16 cellular contexts compared by ENCODE assay signal in genomic region chr7:39688611-39689485, GRCh38.
DNase-seq lines count a peak whose midpoint lies in the region; ATAC-seq, FAIRE-seq and TF ChIP-seq lines count a peak whose summit lies in the region.
"Had no signal": no experiment of that assay in that cellular context is flagged by ENCODE, and none has a peak within 500 bp of the region (broad histone marks: within the 10 kb centered on the region; RNA-seq: fewer than 3 reads in every experiment).

No MANE protein-coding gene starts in this region.

- CTCF ChIA-PET in Calu3 (lab: Charles Lee): interaction anchor here (0.6 to 0.7 kb wide), 3 partner anchors 39 to 243 kb away, joined by 3 read pairs; partner anchors contain the start of gene RALA
- CTCF ChIA-PET in HEK293T (lab: Yijun Ruan, JAX): interaction anchor here (0.6 to 0.7 kb wide), 3 partner anchors 435 to 1580 kb away, joined by 5 to 6 read pairs (median 5); no protein-coding TSS in a partner anchor

- H3K4me1 Mint-ChIP-seq in Calu3 (ENCODE audit: low read depth, unreplicated experiment): peaks cover 9% of the 10 kb centered on the region
- H3K4me1 Mint-ChIP-seq in immature natural killer cell: peaks cover 3 to 11% of the 10 kb centered on the region in 2 donors

- no peak for TF ChIP-seq CTCF in Calu3 (IDR thresholded peaks at IDR 0.05; ENCODE audit: unreplicated experiment)
- TF ChIP-seq CTCF in bronchial epithelial cell (IDR thresholded peaks at IDR 0.05; ENCODE audit: insufficient read depth, low read length, severe bottlenecking): no peak
- no peak for TF ChIP-seq CTCF in keratinocyte (optimal IDR thresholded peaks at IDR 0.05 in 1 of 3, IDR thresholded peaks at IDR 0.05 in 1 of 3, conservative IDR thresholded peaks at IDR 0.05 in 1 of 3; ENCODE audit: extremely low read depth in 1 of 3, insufficient read depth in 2 of 3, low read length in 3 of 3)

- peak; percentile 16 for DNase-seq in Calu3
- no peak for DNase-seq in HEK293T (ENCODE audit: extremely low spot score)
- DNase-seq in bronchial epithelial cell (ENCODE audit: low read depth): peak; percentile 72
- peak; percentile 62 for DNase-seq in keratinocyte (ENCODE audit: low read depth, low spot score)
- DNase-seq in activated CD4-positive, CD25-positive, alpha-beta regulatory T cell (lab: John Stamatoyannopoulos, UW): no peak
- DNase-seq in immature natural killer cell: no peak
- no peak for DNase-seq in D341Med (ENCODE audit: low spot score)
- DNase-seq: adrenal gland, C1 segment of cervical spinal cord, cortex of kidney, GDM1, left cardiac atrium, NCI-H1436, NCI-H524 treated with DMSO at 0.1 percent for 48 hours, T-helper 9 cell had no signal

- peak overlapping the region; percentile 56 for H3K9ac ChIP-seq in keratinocyte (ENCODE audit: control insufficient read depth, extremely low read depth, insufficient read depth, low read length)

- H3K4me1 ChIP-seq in keratinocyte (ENCODE audit: control insufficient read depth, extremely low read depth, insufficient read depth, low read length): peaks cover 15% of the 10 kb centered on the region

- H3K27me3 Mint-ChIP-seq in Calu3 (ENCODE audit: unreplicated experiment): no peaks in the 10 kb centered on the region
- peaks cover 0 to 3% (median 0%) of the 10 kb centered on the region in 3 donors for H3K27me3 Mint-ChIP-seq in immature natural killer cell (ENCODE audit: low read depth in 3 of 3)

- H3K4me3 Mint-ChIP-seq in Calu3 (ENCODE audit: low read depth, unreplicated experiment): no peak overlapping the region
- H3K4me3 Mint-ChIP-seq in immature natural killer cell: no peak overlapping the region

- H4K20me1 ChIP-seq in keratinocyte (ENCODE audit: control insufficient read depth, extremely low read depth, insufficient read depth, low read length): no peaks in the 10 kb centered on the region

- intact Hi-C loops in Calu3 (cut with micrococcal nuclease; ENCODE audit: unreplicated experiment): no loop called here

- H3K79me2 ChIP-seq in keratinocyte (ENCODE audit: control insufficient read depth, insufficient read depth, low read length): peaks cover 28% of the 10 kb centered on the region

- no peak for ATAC-seq in GM21576 (IDR thresholded peaks at IDR 0.05; ENCODE audit: unreplicated experiment)

- no peak overlapping the region for H3K27ac Mint-ChIP-seq in Calu3 (ENCODE audit: unreplicated experiment)
- H3K27ac Mint-ChIP-seq in immature natural killer cell: no peak overlapping the region

- H3K36me3 ChIP-seq in bronchial epithelial cell (ENCODE audit: control insufficient read depth, insufficient read depth, low read length): peaks cover 2% of the 10 kb centered on the region
- H3K36me3 ChIP-seq in keratinocyte (ENCODE audit: control insufficient read depth in 2 of 2, extremely low read depth in 1 of 2, insufficient read depth in 2 of 2, low read length in 2 of 2): peaks cover 9 to 19% of the 10 kb centered on the region in 2 experiments

- H3K9me3 ChIP-seq in keratinocyte (ENCODE audit: control insufficient read depth, low read depth, low read length): no peaks in the 10 kb centered on the region
- H3K9me3 ChIP-seq: adrenal gland had no signal

- H3K4me3 ChIP-seq in bronchial epithelial cell (ENCODE audit: low read depth, low read length) (no peak overlapping the region), keratinocyte (ENCODE audit: control insufficient read depth in 2 of 3, extremely low read depth in 1 of 3, insufficient read depth in 2 of 3, low read depth in 1 of 3, low read length in 3 of 3) (no peak overlapping the region)
- H3K4me3 ChIP-seq: adrenal gland had no signal

- H3K9me3 Mint-ChIP-seq in Calu3 (ENCODE audit: low read depth, unreplicated experiment) (no peaks in the 10 kb centered on the region), immature natural killer cell (no peaks in the 10 kb centered on the region)

- POLR2A ChIA-PET in HEK293T (lab: Yijun Ruan, JAX): no interaction called here

- H3K36me3 Mint-ChIP-seq in Calu3 (ENCODE audit: insufficient read depth, unreplicated experiment): peaks cover 4% of the 10 kb centered on the region
- peaks cover 16 to 30% (median 17%) of the 10 kb centered on the region in 3 donors for H3K36me3 Mint-ChIP-seq in immature natural killer cell

- dilution Hi-C loops in keratinocyte (cut with MboI; ENCODE audit: extremely low pct_ligation_motif_present, low sequenced_read_pairs): no loop called here

- H3K4me2 ChIP-seq in keratinocyte (ENCODE audit: control insufficient read depth, extremely low read depth, insufficient read depth, low read depth, low read length): peak overlapping the region; percentile 35

- H3K27ac ChIP-seq in keratinocyte (ENCODE audit: control insufficient read depth, insufficient read depth, low read length): peak overlapping the region; percentile 82
- H3K27ac ChIP-seq: adrenal gland had no signal

- BruUV-seq in Calu3 (replicated peaks; lab: Mats Ljungman, UMichigan): no TSS peak

- H3K27me3 ChIP-seq in bronchial epithelial cell (ENCODE audit: control insufficient read depth, insufficient read depth, low read length) (no peaks in the 10 kb centered on the region), keratinocyte (ENCODE audit: control insufficient read depth, extremely low read depth, insufficient read depth, low read length) (no peaks in the 10 kb centered on the region)
- H3K27me3 ChIP-seq: adrenal gland had no signal

- FAIRE-seq in bronchial epithelial cell (lab: Jason Lieb, UNC) (no peak), keratinocyte (lab: Jason Lieb, UNC) (peak; percentile 91)

- H3K9me1 ChIP-seq in keratinocyte (ENCODE audit: control insufficient read depth, extremely low read depth, insufficient read depth, low read length): no peaks in the 10 kb centered on the region

- H2AFZ ChIP-seq in keratinocyte (ENCODE audit: control insufficient read depth, low read length): peak overlapping the region; percentile 41

TF ChIP-seq in HEK293T, 16 proteins besides CTCF, POLR2A, EP300 and RAD21:
- TF ChIP-seq ARNT (IDR thresholded peaks at IDR 0.05): no peak
- TF ChIP-seq PKNOX1 (IDR thresholded peaks at IDR 0.05): peak; percentile 51; the same call in 1 of the 2 replicates

Comparison
In these comparisons a context has a peak if more than half of its experiments do, and no peak if none do; other contexts are left out.
1. DNase-seq: peak in Calu3 (single experiment), bronchial epithelial cell (single experiment) and keratinocyte (single experiment); none in HEK293T (single experiment), activated CD4-positive, CD25-positive, alpha-beta regulatory T cell (0 of 4), immature natural killer cell (0 of 3) and D341Med (single experiment).